ENCODE assay signal across 9 cellular contexts in genomic region chr6:42784739-42785498, GRCh38. TPM values are rescaled to one million over a fixed set of nuclear protein-coding genes. Genes with fewer than 3 reads are reported as not detected.
DNase-seq lines count a peak whose midpoint lies in the region; ATAC-seq and TF ChIP-seq lines count a peak whose summit lies in the region.
"Had no signal": no experiment of that assay in that cellular context is flagged by ENCODE, and none has a peak within 500 bp of the region (broad histone marks: within the 10 kb centered on the region; RNA-seq: fewer than 3 reads in every experiment).

No MANE protein-coding gene starts in this region.

- H3K27ac ChIP-seq in left lung = peak overlapping the region; percentile 100
- H3K27ac ChIP-seq in thymus (ENCODE audit: low read depth) = peak overlapping the region; percentile 15

- H3K4me1 ChIP-seq in left lung (peaks cover 30 to 68% of the 10 kb centered on the region in 2 donors), thymus (ENCODE audit: control insufficient read depth, insufficient read depth, low read length) (peaks cover 7% of the 10 kb centered on the region)

- peak overlapping the region; percentile 94 for H3K4me3 Mint-ChIP-seq in T-helper 1 cell treated with Interleukin-12 subunit alpha and Interleukin-12 subunit beta and Interleukin-4 antibody, amounts not matched to agents 30 μg/mL and 1 μg/mL, for 36 hours
- H3K4me3 Mint-ChIP-seq in activated naive CD8-positive, alpha-beta T cell treated with anti-CD3 and anti-CD28 coated beads for 36 hours = no peak overlapping the region
- H3K4me3 Mint-ChIP-seq: activated naive CD8-positive, alpha-beta T cell had no signal

- H3K9me3 ChIP-seq in left lung = no peaks in the 10 kb centered on the region
- H3K9me3 ChIP-seq in thymus (ENCODE audit: control insufficient read depth) = no peaks in the 10 kb centered on the region

- no peak for DNase-seq in T-helper 1 cell
- no peak for DNase-seq in activated naive CD8-positive, alpha-beta T cell treated with anti-CD3 and anti-CD28 coated beads for 36 hours
- DNase-seq in left lung = no peak
- DNase-seq in ureter (ENCODE audit: low spot score) = no peak
- DNase-seq in central memory CD4-positive, alpha-beta T cell = no peak

- H3K27ac Mint-ChIP-seq in T-helper 1 cell treated with Interleukin-12 subunit alpha and Interleukin-12 subunit beta and Interleukin-4 antibody, amounts not matched to agents 30 μg/mL and 1 μg/mL, for 36 hours = peak overlapping the region; percentile 96
- peak overlapping the region; percentile 99 for H3K27ac Mint-ChIP-seq in activated naive CD8-positive, alpha-beta T cell treated with anti-CD3 and anti-CD28 coated beads for 36 hours
- H3K27ac Mint-ChIP-seq: activated naive CD8-positive, alpha-beta T cell had no signal

- no peaks in the 10 kb centered on the region for H3K27me3 Mint-ChIP-seq in T-helper 1 cell treated with Interleukin-12 subunit alpha and Interleukin-12 subunit beta and Interleukin-4 antibody, amounts not matched to agents 30 μg/mL and 1 μg/mL, for 36 hours (ENCODE audit: low read depth)
- no peaks in the 10 kb centered on the region for H3K27me3 Mint-ChIP-seq in activated naive CD8-positive, alpha-beta T cell treated with anti-CD3 and anti-CD28 coated beads for 36 hours
- H3K27me3 Mint-ChIP-seq: activated naive CD8-positive, alpha-beta T cell had no signal

- H3K9me3 Mint-ChIP-seq in T-helper 1 cell treated with Interleukin-12 subunit alpha and Interleukin-12 subunit beta and Interleukin-4 antibody, amounts not matched to agents 30 μg/mL and 1 μg/mL, for 36 hours = no peaks in the 10 kb centered on the region
- H3K9me3 Mint-ChIP-seq in activated naive CD8-positive, alpha-beta T cell treated with anti-CD3 and anti-CD28 coated beads for 36 hours = peaks cover 4% of the 10 kb centered on the region

- intact Hi-C loops in left lung (cut with DNase I) = no loop called here

- peaks cover 28% of the 10 kb centered on the region for H3K36me3 Mint-ChIP-seq in T-helper 1 cell treated with Interleukin-12 subunit alpha and Interleukin-12 subunit beta and Interleukin-4 antibody, amounts not matched to agents 30 μg/mL and 1 μg/mL, for 36 hours (ENCODE audit: low read depth)
- H3K36me3 Mint-ChIP-seq in activated naive CD8-positive, alpha-beta T cell treated with anti-CD3 and anti-CD28 coated beads for 36 hours = peaks cover 31% of the 10 kb centered on the region

- H3K36me3 ChIP-seq in left lung (no peaks in the 10 kb centered on the region), thymus (ENCODE audit: control insufficient read depth, insufficient read depth) (peaks cover 3% of the 10 kb centered on the region)

- H3K27me3 ChIP-seq in left lung (no peaks in the 10 kb centered on the region), thymus (ENCODE audit: control insufficient read depth, insufficient read depth) (no peaks in the 10 kb centered on the region)

- no peak for TF ChIP-seq CTCF in left lung (IDR thresholded peaks at IDR 0.05)

- ATAC-seq in left lung (no peak), HG02981 (IDR thresholded peaks at IDR 0.05; ENCODE audit: unreplicated experiment) (no peak)

- H3K4me1 Mint-ChIP-seq in T-helper 1 cell treated with Interleukin-12 subunit alpha and Interleukin-12 subunit beta and Interleukin-4 antibody, amounts not matched to agents 30 μg/mL and 1 μg/mL, for 36 hours (ENCODE audit: low read depth) = peaks cover 33% of the 10 kb centered on the region
- peaks cover 30% of the 10 kb centered on the region for H3K4me1 Mint-ChIP-seq in activated naive CD8-positive, alpha-beta T cell treated with anti-CD3 and anti-CD28 coated beads for 36 hours

- 83% methylated on average over 12 of the region's 12 CpGs for WGBS in thymus

- H3K4me3 ChIP-seq in left lung = peak overlapping the region; percentile 63 to 73
- H3K4me3 ChIP-seq in thymus (ENCODE audit: low read length) = peak overlapping the region; percentile 98

RNA-seq across cellular contexts. Expression of gene BICRAL, which starts 3.1 kb away (rescaled TPM):
- 10 to 100 TPM; 10.6 to 10.7 TPM for total RNA-seq in activated naive CD8-positive, alpha-beta T cell treated with anti-CD3 and anti-CD28 coated beads for 36 hours
- 10 to 100 TPM; 12.6 to 15.9 TPM for total RNA-seq in left lung
- polyA plus RNA-seq in thymus = 6.7 TPM
- total RNA-seq in ureter = 25.1 TPM

RNA-seq across cellular contexts. Expression of gene TBCC, which starts 39.0 kb away (rescaled TPM):
- total RNA-seq in activated naive CD8-positive, alpha-beta T cell treated with anti-CD3 and anti-CD28 coated beads for 36 hours = 10 to 100 TPM; 16.8 to 18.3 TPM
- 10 to 100 TPM; 16.8 to 20.4 TPM for total RNA-seq in left lung
- 64.5 TPM for polyA plus RNA-seq in thymus
- 16.5 TPM for total RNA-seq in ureter
